ENCODE assay signal across 14 cellular contexts in genomic region chr1:201283836-201284553, GRCh38. TPM values are rescaled to one million over a fixed set of nuclear protein-coding genes. Genes with fewer than 3 reads are reported as not detected.
DNase-seq lines count a peak whose midpoint lies in the region; ATAC-seq and TF ChIP-seq lines count a peak whose summit lies in the region.
"Had no signal": no experiment of that assay in that cellular context is flagged by ENCODE, and none has a peak within 500 bp of the region (broad histone marks: within the 10 kb centered on the region; RNA-seq: fewer than 3 reads in every experiment).

No MANE protein-coding gene starts in this region.

- H2AFZ ChIP-seq in parathyroid adenoma, result no peak overlapping the region

- TF ChIP-seq CTCF in RWPE1 (conservative IDR thresholded peaks at IDR 0.05; ENCODE audit: low read depth) (no peak), parathyroid adenoma (IDR thresholded peaks at IDR 0.05) (no peak), type B pancreatic cell (conservative IDR thresholded peaks at IDR 0.05) (no peak), BE2C (IDR thresholded peaks at IDR 0.05; ENCODE audit: low read depth, low read length) (no peak)

- peaks cover 18% of the 10 kb centered on the region for H3K27me3 Mint-ChIP-seq in type B pancreatic cell
- H3K27me3 Mint-ChIP-seq in stimulated activated naive B cell treated with anti-CD40 and anti-IgM and Interleukin-4, amounts not matched to agents 10 μg/mL and 1 μg/mL and 100 μg/mL, for 72 hours, result peaks cover 50 to 58% of the 10 kb centered on the region in 2 donors

- peak overlapping the region; percentile 97 for H3K27ac ChIP-seq in RWPE1
- H3K27ac ChIP-seq in esophagus (ENCODE audit: low read depth in 2 of 2, low read length in 1 of 2), result peak overlapping the region; percentile 91 to 96
- no peak overlapping the region for H3K27ac ChIP-seq in parathyroid adenoma

- 22 to 31% methylated on average over 53 of the region's 53 CpGs for WGBS in esophagus, 2 donors

- POLR2A ChIA-PET in RWPE1 (lab: Yijun Ruan, JAX; ENCODE audit: low non-redundant PET), result interaction anchor here (1.0 to 8.5 kb wide), 6 partner anchors 9 to 43 kb away, joined by 5 to 109 read pairs (median 8); no protein-coding TSS in a partner anchor

- CTCF ChIA-PET in RWPE1 (lab: Yijun Ruan, JAX), result interaction anchor here (0.6 to 4.7 kb wide), 16 partner anchors 9 to 85 kb away, joined by 3 to 40 read pairs (median 6); no protein-coding TSS in a partner anchor

- H3K4me1 Mint-ChIP-seq in type B pancreatic cell (ENCODE audit: unreplicated experiment), result peaks cover 31% of the 10 kb centered on the region
- peaks cover 6 to 10% of the 10 kb centered on the region in 2 donors for H3K4me1 Mint-ChIP-seq in stimulated activated naive B cell treated with anti-CD40 and anti-IgM and Interleukin-4, amounts not matched to agents 10 μg/mL and 1 μg/mL and 100 μg/mL, for 72 hours

- no peaks in the 10 kb centered on the region for H3K9me3 Mint-ChIP-seq in type B pancreatic cell
- H3K9me3 Mint-ChIP-seq in stimulated activated naive B cell treated with anti-CD40 and anti-IgM and Interleukin-4, amounts not matched to agents 10 μg/mL and 1 μg/mL and 100 μg/mL, for 72 hours, result no peaks in the 10 kb centered on the region
- H3K9me3 Mint-ChIP-seq: activated naive CD4-positive, alpha-beta T cell treated with anti-CD3 and anti-CD28 coated beads, Interleukin-2, amount 50 U/mL, for 72 hours; CD4-positive, alpha-beta memory T cell had no signal

- no peaks in the 10 kb centered on the region for H3K9me3 ChIP-seq in esophagus (ENCODE audit: control insufficient read depth in 2 of 2, insufficient read depth in 1 of 2, low read depth in 1 of 2, low read length in 1 of 2)
- H3K9me3 ChIP-seq in parathyroid adenoma (ENCODE audit: control insufficient read depth, low read length), result no peaks in the 10 kb centered on the region
- no peaks in the 10 kb centered on the region for H3K9me3 ChIP-seq in BE2C

- H3K27me3 ChIP-seq in esophagus (ENCODE audit: control insufficient read depth in 1 of 2, insufficient read depth in 2 of 2, low read length in 2 of 2), result no peaks in the 10 kb centered on the region
- H3K27me3 ChIP-seq in parathyroid adenoma (ENCODE audit: control insufficient read depth, insufficient read depth, low read length), result no peaks in the 10 kb centered on the region
- H3K27me3 ChIP-seq in BE2C, result no peaks in the 10 kb centered on the region

- H3K36me3 Mint-ChIP-seq in type B pancreatic cell, result no peaks in the 10 kb centered on the region
- no peaks in the 10 kb centered on the region for H3K36me3 Mint-ChIP-seq in stimulated activated naive B cell treated with anti-CD40 and anti-IgM and Interleukin-4, amounts not matched to agents 10 μg/mL and 1 μg/mL and 100 μg/mL, for 72 hours
- H3K36me3 Mint-ChIP-seq: activated naive CD4-positive, alpha-beta T cell treated with anti-CD3 and anti-CD28 coated beads, Interleukin-2, amount 50 U/mL, for 72 hours; CD4-positive, alpha-beta memory T cell had no signal

- peak overlapping the region; percentile 58 to 98 for H3K4me3 ChIP-seq in esophagus (ENCODE audit: low read depth in 1 of 2, low read length in 2 of 2)
- no peak overlapping the region for H3K4me3 ChIP-seq in parathyroid adenoma (ENCODE audit: low read depth, low read length)
- H3K4me3 ChIP-seq in BE2C (ENCODE audit: low read depth, low read length), result no peak overlapping the region

- no peak overlapping the region for H3K9ac ChIP-seq in parathyroid adenoma

- H3K4me1 ChIP-seq in esophagus (ENCODE audit: control insufficient read depth in 2 of 2, insufficient read depth in 2 of 2, low read length in 1 of 2) (peaks cover 0 to 24% of the 10 kb centered on the region in 2 donors), parathyroid adenoma (no peaks in the 10 kb centered on the region), BE2C (peaks cover 12% of the 10 kb centered on the region; the same call in 1 of the 2 replicates)

- no peak overlapping the region for H3K27ac Mint-ChIP-seq in type B pancreatic cell
- H3K27ac Mint-ChIP-seq in stimulated activated naive B cell treated with anti-CD40 and anti-IgM and Interleukin-4, amounts not matched to agents 10 μg/mL and 1 μg/mL and 100 μg/mL, for 72 hours, result no peak overlapping the region
- H3K27ac Mint-ChIP-seq: activated naive CD4-positive, alpha-beta T cell treated with anti-CD3 and anti-CD28 coated beads, Interleukin-2, amount 50 U/mL, for 72 hours; CD4-positive, alpha-beta memory T cell had no signal

- H3K36me3 ChIP-seq in esophagus (ENCODE audit: control insufficient read depth in 2 of 2, insufficient read depth in 2 of 2, low read length in 1 of 2), result peaks cover 0 to 6% of the 10 kb centered on the region in 2 donors
- H3K36me3 ChIP-seq in parathyroid adenoma (ENCODE audit: control insufficient read depth, insufficient read depth, low read length), result no peaks in the 10 kb centered on the region
- H3K36me3 ChIP-seq in BE2C, result no peaks in the 10 kb centered on the region

- no peak for ATAC-seq in HG03460 (IDR thresholded peaks at IDR 0.05; ENCODE audit: unreplicated experiment)
- ATAC-seq in stimulated activated naive B cell treated with anti-CD40 and anti-IgM and Interleukin-4, amounts not matched to agents 10 μg/mL and 1 μg/mL and 100 μg/mL, for 72 hours (replicated peaks), result no peak

- peak overlapping the region; percentile 82 for H3K4me3 Mint-ChIP-seq in type B pancreatic cell
- no peak overlapping the region for H3K4me3 Mint-ChIP-seq in stimulated activated naive B cell treated with anti-CD40 and anti-IgM and Interleukin-4, amounts not matched to agents 10 μg/mL and 1 μg/mL and 100 μg/mL, for 72 hours

- no peaks in the 10 kb centered on the region for H3K79me2 ChIP-seq in parathyroid adenoma

- H3K4me2 ChIP-seq in parathyroid adenoma (ENCODE audit: low read length), result peak overlapping the region; percentile 55

- DNase-seq in RWPE1 (ENCODE audit: low spot score) (peak; percentile 59), type B pancreatic cell (ENCODE audit: extremely low spot score, unreplicated experiment) (no peak), BE2C (no peak)
- DNase-seq in stimulated activated naive B cell treated with anti-CD40 and anti-IgM and Interleukin-4, amounts not matched to agents 10 μg/mL and 1 μg/mL and 100 μg/mL, for 72 hours, result no peak
- DNase-seq: CD4-positive, alpha-beta memory T cell; effector CD4-positive, alpha-beta T cell; NCI-H1092 treated with DMSO at 0.1 percent for 48 hours; SIG-M5; stimulated activated CD4-positive, alpha-beta T cell treated with anti-CD3 and anti-CD28 coated beads, Interleukin-4, amount 100 ng/mL, for 24 hours; T-helper 9 cell had no signal

RNA-seq across cellular contexts. Expression of gene PKP1, which starts 0.7 kb away (rescaled TPM):
- polyA plus RNA-seq in esophagus, result 100 to 1,000 TPM; 124 to 282 TPM
- total RNA-seq in type B pancreatic cell (ENCODE audit: low replicate concordance), result 7.6 and 30.7 TPM in 2 replicates
- 0.93 TPM for polyA plus RNA-seq in BE2C (2012; ENCODE audit: insufficient read depth, insufficient read length, low read depth)
- total RNA-seq: activated naive CD4-positive, alpha-beta T cell treated with anti-CD3 and anti-CD28 coated beads, Interleukin-2, amount 50 U/mL, for 72 hours; CD4-positive, alpha-beta memory T cell had no signal
- polyA plus RNA-seq: CD4-positive, alpha-beta memory T cell had no signal

Comparison
In these comparisons a context has a peak if more than half of its experiments do, and no peak if none do; other contexts are left out.
1. H3K4me3 ChIP-seq: peak in esophagus (2 of 2); none in parathyroid adenoma (single experiment) and BE2C (single experiment).